ENCODE assay signal across 1 cellular context in the genomic region with DNA sequence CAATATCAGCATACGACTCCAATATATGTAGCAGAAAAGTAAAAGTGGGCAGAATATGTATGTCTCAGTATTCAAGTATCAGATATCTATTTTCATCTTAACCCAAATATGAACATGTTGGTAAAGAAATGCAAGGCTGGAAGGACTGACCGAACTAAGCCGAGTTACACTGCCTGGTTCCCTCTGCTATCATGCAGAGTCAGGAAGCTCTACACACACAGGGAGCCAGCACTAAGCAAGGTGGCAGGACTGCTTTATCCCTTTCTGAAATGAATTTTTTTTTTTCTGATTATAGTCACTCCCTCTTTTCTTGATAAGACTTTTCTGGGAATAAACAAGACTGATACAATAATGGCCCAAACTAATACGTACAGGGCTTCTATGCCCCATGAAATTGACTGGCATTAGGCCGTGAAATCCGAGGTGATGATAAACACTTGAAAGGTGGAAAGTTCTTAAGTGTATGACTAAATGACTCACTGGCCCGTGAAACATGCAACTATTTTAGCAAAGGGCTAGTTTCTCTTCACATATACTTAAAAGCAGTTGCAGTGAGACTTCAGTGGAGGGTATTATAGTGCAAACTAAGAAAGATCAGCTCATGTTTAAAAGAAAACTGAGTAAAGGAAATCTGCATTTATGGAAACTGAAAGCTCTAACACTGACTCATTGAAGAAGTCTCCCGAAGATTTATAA.
TF ChIP-seq lines count a peak whose summit lies in the region.

No MANE protein-coding gene starts in this region.

TF ChIP-seq in SK-N-SH, 30 proteins besides CTCF, POLR2A, EP300 and RAD21 (continued from another document):
- TF ChIP-seq, protein P1, sequence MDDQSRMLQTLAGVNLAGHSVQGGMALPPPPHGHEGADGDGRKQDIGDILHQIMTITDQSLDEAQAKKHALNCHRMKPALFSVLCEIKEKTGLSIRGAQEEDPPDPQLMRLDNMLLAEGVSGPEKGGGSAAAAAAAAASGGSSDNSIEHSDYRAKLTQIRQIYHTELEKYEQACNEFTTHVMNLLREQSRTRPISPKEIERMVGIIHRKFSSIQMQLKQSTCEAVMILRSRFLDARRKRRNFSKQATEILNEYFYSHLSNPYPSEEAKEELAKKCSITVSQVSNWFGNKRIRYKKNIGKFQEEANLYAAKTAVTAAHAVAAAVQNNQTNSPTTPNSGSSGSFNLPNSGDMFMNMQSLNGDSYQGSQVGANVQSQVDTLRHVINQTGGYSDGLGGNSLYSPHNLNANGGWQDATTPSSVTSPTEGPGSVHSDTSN (IDR thresholded peaks at IDR 0.05), result peak; percentile 21; the same call in 1 of the 2 replicates
